In the genomic region with DNA sequence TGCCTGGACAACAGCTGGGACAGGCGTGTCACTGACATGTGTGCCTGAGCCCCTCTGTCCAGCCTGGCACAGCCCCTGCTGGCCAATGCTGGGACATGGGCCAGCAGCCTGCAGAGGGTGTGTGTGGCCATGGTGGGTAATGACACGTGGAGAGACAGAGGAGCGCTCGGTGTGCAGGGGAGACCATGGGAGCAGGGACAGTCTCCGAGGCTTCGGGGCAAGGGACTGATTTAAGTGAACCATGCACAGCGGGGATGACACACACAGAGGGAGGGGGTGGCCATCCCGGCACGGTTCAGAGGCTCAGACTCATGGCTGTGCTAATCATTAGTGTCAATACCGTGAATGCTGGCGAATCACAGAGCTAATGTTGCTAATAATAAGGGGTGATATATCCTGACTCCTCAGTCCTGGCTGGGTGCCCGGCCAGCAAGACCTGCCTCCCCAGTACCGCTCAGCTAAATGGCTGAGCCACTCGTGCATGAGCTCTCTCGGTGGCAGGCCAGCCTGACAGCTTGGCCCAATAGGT, we compare ENCODE assay signal across 1 cellular context.
TF ChIP-seq lines count a peak whose summit lies in the region.

No MANE protein-coding gene starts in this region.

TF ChIP-seq in GM23338, 12 proteins besides CTCF, POLR2A, EP300 and RAD21 (continued from another document):
- TF ChIP-seq, protein P1, sequence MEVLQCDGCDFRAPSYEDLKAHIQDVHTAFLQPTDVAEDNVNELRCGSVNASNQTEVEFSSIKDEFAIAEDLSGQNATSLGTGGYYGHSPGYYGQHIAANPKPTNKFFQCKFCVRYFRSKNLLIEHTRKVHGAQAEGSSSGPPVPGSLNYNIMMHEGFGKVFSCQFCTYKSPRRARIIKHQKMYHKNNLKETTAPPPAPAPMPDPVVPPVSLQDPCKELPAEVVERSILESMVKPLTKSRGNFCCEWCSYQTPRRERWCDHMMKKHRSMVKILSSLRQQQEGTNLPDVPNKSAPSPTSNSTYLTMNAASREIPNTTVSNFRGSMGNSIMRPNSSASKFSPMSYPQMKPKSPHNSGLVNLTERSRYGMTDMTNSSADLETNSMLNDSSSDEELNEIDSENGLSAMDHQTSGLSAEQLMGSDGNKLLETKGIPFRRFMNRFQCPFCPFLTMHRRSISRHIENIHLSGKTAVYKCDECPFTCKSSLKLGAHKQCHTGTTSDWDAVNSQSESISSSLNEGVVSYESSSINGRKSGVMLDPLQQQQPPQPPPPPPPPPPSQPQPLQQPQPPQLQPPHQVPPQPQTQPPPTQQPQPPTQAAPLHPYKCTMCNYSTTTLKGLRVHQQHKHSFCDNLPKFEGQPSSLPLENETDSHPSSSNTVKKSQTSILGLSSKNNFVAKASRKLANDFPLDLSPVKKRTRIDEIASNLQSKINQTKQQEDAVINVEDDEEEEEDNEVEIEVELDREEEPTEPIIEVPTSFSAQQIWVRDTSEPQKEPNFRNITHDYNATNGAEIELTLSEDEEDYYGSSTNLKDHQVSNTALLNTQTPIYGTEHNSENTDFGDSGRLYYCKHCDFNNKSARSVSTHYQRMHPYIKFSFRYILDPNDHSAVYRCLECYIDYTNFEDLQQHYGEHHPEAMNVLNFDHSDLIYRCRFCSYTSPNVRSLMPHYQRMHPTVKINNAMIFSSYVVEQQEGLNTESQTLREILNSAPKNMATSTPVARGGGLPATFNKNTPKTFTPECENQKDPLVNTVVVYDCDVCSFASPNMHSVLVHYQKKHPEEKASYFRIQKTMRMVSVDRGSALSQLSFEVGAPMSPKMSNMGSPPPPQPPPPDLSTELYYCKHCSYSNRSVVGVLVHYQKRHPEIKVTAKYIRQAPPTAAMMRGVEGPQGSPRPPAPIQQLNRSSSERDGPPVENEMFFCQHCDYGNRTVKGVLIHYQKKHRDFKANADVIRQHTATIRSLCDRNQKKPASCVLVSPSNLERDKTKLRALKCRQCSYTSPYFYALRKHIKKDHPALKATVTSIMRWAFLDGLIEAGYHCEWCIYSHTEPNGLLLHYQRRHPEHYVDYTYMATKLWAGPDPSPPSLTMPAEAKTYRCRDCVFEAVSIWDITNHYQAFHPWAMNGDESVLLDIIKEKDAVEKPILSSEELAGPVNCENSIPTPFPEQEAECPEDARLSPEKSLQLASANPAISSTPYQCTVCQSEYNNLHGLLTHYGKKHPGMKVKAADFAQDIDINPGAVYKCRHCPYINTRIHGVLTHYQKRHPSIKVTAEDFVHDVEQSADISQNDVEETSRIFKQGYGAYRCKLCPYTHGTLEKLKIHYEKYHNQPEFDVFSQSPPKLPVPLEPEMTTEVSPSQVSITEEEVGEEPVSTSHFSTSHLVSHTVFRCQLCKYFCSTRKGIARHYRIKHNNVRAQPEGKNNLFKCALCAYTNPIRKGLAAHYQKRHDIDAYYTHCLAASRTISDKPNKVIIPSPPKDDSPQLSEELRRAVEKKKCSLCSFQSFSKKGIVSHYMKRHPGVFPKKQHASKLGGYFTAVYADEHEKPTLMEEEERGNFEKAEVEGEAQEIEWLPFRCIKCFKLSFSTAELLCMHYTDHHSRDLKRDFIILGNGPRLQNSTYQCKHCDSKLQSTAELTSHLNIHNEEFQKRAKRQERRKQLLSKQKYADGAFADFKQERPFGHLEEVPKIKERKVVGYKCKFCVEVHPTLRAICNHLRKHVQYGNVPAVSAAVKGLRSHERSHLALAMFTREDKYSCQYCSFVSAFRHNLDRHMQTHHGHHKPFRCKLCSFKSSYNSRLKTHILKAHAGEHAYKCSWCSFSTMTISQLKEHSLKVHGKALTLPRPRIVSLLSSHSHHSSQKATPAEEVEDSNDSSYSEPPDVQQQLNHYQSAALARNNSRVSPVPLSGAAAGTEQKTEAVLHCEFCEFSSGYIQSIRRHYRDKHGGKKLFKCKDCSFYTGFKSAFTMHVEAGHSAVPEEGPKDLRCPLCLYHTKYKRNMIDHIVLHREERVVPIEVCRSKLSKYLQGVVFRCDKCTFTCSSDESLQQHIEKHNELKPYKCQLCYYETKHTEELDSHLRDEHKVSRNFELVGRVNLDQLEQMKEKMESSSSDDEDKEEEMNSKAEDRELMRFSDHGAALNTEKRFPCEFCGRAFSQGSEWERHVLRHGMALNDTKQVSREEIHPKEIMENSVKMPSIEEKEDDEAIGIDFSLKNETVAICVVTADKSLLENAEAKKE (CRISPR knock-in tag; IDR thresholded peaks at IDR 0.05): no peak
- TF ChIP-seq ZNF114 (CRISPR knock-in tag; IDR thresholded peaks at IDR 0.05) (no peak), ZNF331 (CRISPR knock-in tag; IDR thresholded peaks at IDR 0.05; ENCODE audit: low read depth) (no peak), POLR2AphosphoS5 (IDR thresholded peaks at IDR 0.05; ENCODE audit: low read depth) (no peak), JUNB (IDR thresholded peaks at IDR 0.05; ENCODE audit: unreplicated experiment) (no peak), STAT1 (IDR thresholded peaks at IDR 0.05; ENCODE audit: unreplicated experiment) (no peak), EZH2 (IDR thresholded peaks at IDR 0.05; ENCODE audit: low read depth, unreplicated experiment) (no peak), CREB1 (CRISPR knock-in tag; IDR thresholded peaks at IDR 0.05; ENCODE audit: low read depth) (no peak)
